Comparison of ENCODE assay signal across 8 cellular contexts in the genomic region with DNA sequence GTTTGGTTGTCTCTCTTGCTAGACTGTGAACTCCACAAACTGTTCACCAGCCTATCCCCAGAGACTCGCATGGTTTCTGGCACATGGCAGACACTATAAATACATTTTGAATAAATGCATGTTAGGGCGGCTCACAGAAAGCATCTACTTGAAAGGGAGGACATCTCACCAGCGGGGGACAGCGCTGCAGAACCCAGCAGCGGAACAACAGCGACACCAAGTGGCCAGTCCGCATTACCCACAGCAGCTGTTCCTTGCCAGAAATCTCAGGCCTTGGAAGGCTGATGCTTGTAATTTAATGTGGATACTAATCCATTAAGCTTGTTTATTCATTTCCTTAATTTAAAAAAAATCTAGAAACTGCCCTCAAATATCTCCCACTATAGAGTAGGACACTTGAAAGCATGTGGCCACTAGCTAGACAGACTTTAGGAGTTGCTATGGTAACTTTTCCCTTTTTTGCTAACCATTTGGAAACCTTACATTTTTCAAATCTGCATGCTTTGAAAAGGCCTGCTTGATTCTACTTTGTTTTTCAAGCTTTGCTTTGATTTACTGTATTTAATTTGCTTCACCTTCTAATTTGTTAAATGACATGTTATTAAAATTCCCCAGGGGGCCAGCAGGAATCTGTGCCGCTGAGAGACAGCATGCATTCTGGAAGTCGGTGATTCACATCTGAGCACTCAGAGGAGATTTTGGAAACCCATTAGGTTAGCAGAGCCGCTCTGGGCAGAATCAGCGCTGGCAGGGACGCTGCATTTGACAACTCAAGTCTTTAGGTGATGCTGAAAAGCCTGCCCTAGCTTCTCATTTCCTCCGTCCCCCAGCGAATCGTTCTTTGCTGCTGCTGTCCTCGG.
DNase-seq lines count a peak whose midpoint lies in the region; ATAC-seq and TF ChIP-seq lines count a peak whose summit lies in the region.

No MANE protein-coding gene starts in this region.

- intact Hi-C loops in heart right ventricle (cut with DNase I), result loop anchor here in 9 of 10 donors (2.0 to 10.0 kb wide), 12 partner anchors 89 to 849 kb away; a partner anchor contains a TSS

- H3K4me1 ChIP-seq in heart right ventricle, result peaks cover 0 to 10% (median under 1%) of the 10 kb centered on the region in 9 donors

- no peak for TF ChIP-seq POLR2A in NB4 (IDR thresholded peaks at IDR 0.05; ENCODE audit: extremely low read depth, insufficient read length)

- no peaks in the 10 kb centered on the region; the same call in 1 of the 2 replicates for H3K27me3 ChIP-seq in H7 (ENCODE audit: control insufficient read depth, insufficient read depth, low read length)
- H3K27me3 ChIP-seq in heart right ventricle, result peaks cover 0 to 10% (median 0%) of the 10 kb centered on the region in 7 donors

- H3K9me3 ChIP-seq in heart right ventricle, result no peaks in the 10 kb centered on the region

- H3K4me3 ChIP-seq in H7 (ENCODE audit: insufficient read depth, low read depth, low read length) (no peak overlapping the region), NB4 (ENCODE audit: low read depth, low read length) (no peak overlapping the region), heart right ventricle (no peak overlapping the region)

- TF ChIP-seq CTCF in NB4 (IDR thresholded peaks at IDR 0.05; ENCODE audit: low read depth, low read length), result peak; percentile 91
- peak; percentile 72 to 96 (median 88) for TF ChIP-seq CTCF in heart right ventricle (IDR thresholded peaks at IDR 0.05)

- no peaks in the 10 kb centered on the region for H3K36me3 ChIP-seq in H7 (replicated peaks; ENCODE audit: control insufficient read depth, insufficient read depth, low read length)
- H3K36me3 ChIP-seq in heart right ventricle, result no peaks in the 10 kb centered on the region

- DNase-seq in EL (peak; percentile 76), H7 (peak; percentile 70), NB4 (ENCODE audit: low read depth) (peak; percentile 77), SW480 (ENCODE audit: low spot score) (peak; percentile 62), heart right ventricle (peak; percentile 24 to 62), retina (peak; percentile 88)
- peak; percentile 58 for DNase-seq in activated naive CD8-positive, alpha-beta T cell treated with anti-CD3 and anti-CD28 coated beads, Interleukin-2, amount 50 U/mL, for 16 hours (ENCODE audit: low read depth, low spot score)

- 27 to 35% methylated on average over 16 of the region's 16 CpGs for WGBS in heart right ventricle, 2 donors

- peak; percentile 71 to 93 (median 90) for ATAC-seq in heart right ventricle
- no peak for ATAC-seq in HG03159 (IDR thresholded peaks at IDR 0.05; ENCODE audit: unreplicated experiment)

- H3K27ac ChIP-seq in heart right ventricle, result no peak overlapping the region
